ENCODE assay signal across 15 cellular contexts in genomic region chr6:145863988-145864616, GRCh38. TPM values are rescaled to one million over a fixed set of nuclear protein-coding genes. Genes with fewer than 3 reads are reported as not detected.
DNase-seq lines count a peak whose midpoint lies in the region; ATAC-seq and TF ChIP-seq lines count a peak whose summit lies in the region.
"Had no signal": no experiment of that assay in that cellular context is flagged by ENCODE, and none has a peak within 500 bp of the region (broad histone marks: within the 10 kb centered on the region; RNA-seq: fewer than 3 reads in every experiment).

No MANE protein-coding gene starts in this region.

- H3K9me3 Mint-ChIP-seq in natural killer cell: no peaks in the 10 kb centered on the region
- H3K9me3 Mint-ChIP-seq: activated T-helper 17 cell treated with anti-CD3 and anti-CD28 coated beads, Interleukin-2, amount 50 U/mL, for 72 hours; HFFc6 had no signal

- WGBS in trophoblast cell (ENCODE audit: extremely low coverage, insufficient coverage, insufficient read length): no CpG with 5 or more reads among the region's 2 CpGs

- H3K79me2 ChIP-seq in DOHH2 (ENCODE audit: control insufficient read depth, low read length) (no peaks in the 10 kb centered on the region), OCI-LY1 (ENCODE audit: insufficient read depth, low read length) (no peaks in the 10 kb centered on the region), trophoblast cell (ENCODE audit: control insufficient read depth, insufficient read depth, low read length, poor library complexity) (no peaks in the 10 kb centered on the region)

- H3K4me3 ChIP-seq in DOHH2 (ENCODE audit: low read length): peak overlapping the region; percentile 70
- H3K4me3 ChIP-seq in OCI-LY1 (ENCODE audit: low read depth, low read length, poor library complexity, severe bottlenecking): peak overlapping the region; percentile 32
- H3K4me3 ChIP-seq in trophoblast cell (ENCODE audit: low read depth, low read length): no peak overlapping the region
- H3K4me3 ChIP-seq: gastroesophageal sphincter, lung, psoas muscle had no signal

- intact Hi-C loops in natural killer cell (cut with micrococcal nuclease): loop anchor here (10.0 kb wide), 1 partner anchor 129 kb away; the partner anchor contains the start of gene EPM2A

- H4K12ac ChIP-seq in trophoblast cell (ENCODE audit: low read depth, low read length): no peak overlapping the region

- H3K23ac ChIP-seq in trophoblast cell (ENCODE audit: low read length): no peak overlapping the region

- no peaks in the 10 kb centered on the region for H3K27me3 ChIP-seq in DOHH2 (ENCODE audit: control insufficient read depth, low read length)
- H3K27me3 ChIP-seq in OCI-LY1 (ENCODE audit: insufficient read depth, low read length): no peaks in the 10 kb centered on the region
- no peaks in the 10 kb centered on the region for H3K27me3 ChIP-seq in trophoblast cell (ENCODE audit: insufficient read depth, low read length)
- H3K27me3 ChIP-seq: gastroesophageal sphincter had no signal

- H2BK12ac ChIP-seq in trophoblast cell (ENCODE audit: low read length): no peak overlapping the region

- H3K9me3 ChIP-seq in DOHH2 (ENCODE audit: control insufficient read depth, insufficient read depth, low read length) (peaks cover 14% of the 10 kb centered on the region), OCI-LY1 (ENCODE audit: low read length) (peaks cover 4% of the 10 kb centered on the region), trophoblast cell (ENCODE audit: insufficient read depth, low read depth, low read length) (no peaks in the 10 kb centered on the region)

- no peaks in the 10 kb centered on the region for H3K27me3 Mint-ChIP-seq in natural killer cell (ENCODE audit: low read depth in 2 of 2)
- H3K27me3 Mint-ChIP-seq: activated T-helper 17 cell treated with anti-CD3 and anti-CD28 coated beads, Interleukin-2, amount 50 U/mL, for 72 hours had no signal

- H3F3A ChIP-seq in DOHH2 (ENCODE audit: control insufficient read depth, insufficient read depth) (peaks cover 62% of the 10 kb centered on the region), OCI-LY1 (ENCODE audit: insufficient read depth, low read length) (peaks cover 8% of the 10 kb centered on the region; the same call in 1 of the 2 replicates)

- no peaks in the 10 kb centered on the region for H4K20me1 ChIP-seq in DOHH2 (ENCODE audit: control insufficient read depth, insufficient read depth, low read depth, low read length)
- no peaks in the 10 kb centered on the region for H4K20me1 ChIP-seq in OCI-LY1 (ENCODE audit: insufficient read depth, low read length)

- H4K91ac ChIP-seq in trophoblast cell (ENCODE audit: low read depth, low read length): no peak overlapping the region

- ATAC-seq in GM19463 (IDR thresholded peaks at IDR 0.05; ENCODE audit: unreplicated experiment) (peak; percentile 32), HG03045 (IDR thresholded peaks at IDR 0.05; ENCODE audit: unreplicated experiment) (peak; percentile 32), natural killer cell (no peak)
- ATAC-seq: gastroesophageal sphincter, psoas muscle had no signal

- H3K4me2 ChIP-seq in DOHH2 (ENCODE audit: low read length): peak overlapping the region; percentile 93
- H3K4me2 ChIP-seq in OCI-LY1 (ENCODE audit: low read length): peak overlapping the region; percentile 72
- no peak overlapping the region for H3K4me2 ChIP-seq in trophoblast cell (ENCODE audit: low read length)

- no peak overlapping the region for H3K27ac Mint-ChIP-seq in natural killer cell
- H3K27ac Mint-ChIP-seq: HFFc6 had no signal

- H3K4me3 Mint-ChIP-seq in natural killer cell: no peak overlapping the region
- H3K4me3 Mint-ChIP-seq: HFFc6 had no signal

- H2AFZ ChIP-seq in OCI-LY1 (ENCODE audit: low read length): no peak overlapping the region
- no peak overlapping the region for H2AFZ ChIP-seq in trophoblast cell (ENCODE audit: insufficient read depth, low read length, poor library complexity)

- no peak overlapping the region for H2BK5ac ChIP-seq in trophoblast cell (ENCODE audit: low read depth, low read length, poor library complexity)

- no peak overlapping the region for H3K14ac ChIP-seq in trophoblast cell (ENCODE audit: low read length)

- H3K36me3 ChIP-seq in DOHH2 (ENCODE audit: control insufficient read depth, low read length): peaks cover 25% of the 10 kb centered on the region
- no peaks in the 10 kb centered on the region for H3K36me3 ChIP-seq in OCI-LY1 (ENCODE audit: insufficient read depth, low read length)
- H3K36me3 ChIP-seq in trophoblast cell (ENCODE audit: control insufficient read depth in 1 of 2, insufficient read depth in 2 of 2, low read length in 2 of 2): no peaks in the 10 kb centered on the region
- H3K36me3 ChIP-seq: gastroesophageal sphincter had no signal

- H3K9ac ChIP-seq in OCI-LY1 (ENCODE audit: low read length): peak overlapping the region; percentile 59
- H3K9ac ChIP-seq in trophoblast cell (ENCODE audit: low read length): no peak overlapping the region

- no peak overlapping the region for H4K8ac ChIP-seq in trophoblast cell (ENCODE audit: low read depth, low read length)

- TF ChIP-seq CTCF in DOHH2 (IDR thresholded peaks at IDR 0.05; ENCODE audit: low read depth, low read length, poor library complexity, severe bottlenecking) (no peak), OCI-LY1 (IDR thresholded peaks at IDR 0.05; ENCODE audit: low read length) (no peak), natural killer cell (IDR thresholded peaks at IDR 0.05) (no peak)

- peaks cover 8% of the 10 kb centered on the region for H3K36me3 Mint-ChIP-seq in natural killer cell

- H3K9me2 ChIP-seq in DOHH2 (replicated peaks; ENCODE audit: control insufficient read depth, low read length) (no peaks in the 10 kb centered on the region), OCI-LY1 (ENCODE audit: low read depth, low read length) (no peaks in the 10 kb centered on the region)

- H3K27ac ChIP-seq in DOHH2 (ENCODE audit: low read depth, low read length) (peak overlapping the region; percentile 97), OCI-LY1 (ENCODE audit: low read depth, low read length, poor library complexity, severe bottlenecking) (peak overlapping the region; percentile 99), trophoblast cell (ENCODE audit: low read depth, low read length) (no peak overlapping the region)
- H3K27ac ChIP-seq: psoas muscle, VCaP had no signal

- H2AK5ac ChIP-seq in trophoblast cell (ENCODE audit: low read length): no peak overlapping the region

- no peak for DNase-seq in natural killer cell
- no peak for DNase-seq in trophoblast cell
- DNase-seq in iPS-NIHi11 (ENCODE audit: low spot score): no peak
- no peak for DNase-seq in dermis blood vessel endothelial cell
- DNase-seq: HFFc6, MM.1S, psoas muscle had no signal

- H3K4ac ChIP-seq in trophoblast cell (ENCODE audit: low read depth, low read length): no peak overlapping the region

- H3K18ac ChIP-seq in trophoblast cell (ENCODE audit: low read length): no peak overlapping the region

- H2BK120ac ChIP-seq in trophoblast cell (ENCODE audit: insufficient read depth, low read length, poor library complexity): no peak overlapping the region

- H3K79me1 ChIP-seq in trophoblast cell (ENCODE audit: low read length): no peaks in the 10 kb centered on the region

- H3K4me1 ChIP-seq in DOHH2 (ENCODE audit: control insufficient read depth, low read length): peaks cover 75% of the 10 kb centered on the region
- peaks cover 59% of the 10 kb centered on the region for H3K4me1 ChIP-seq in OCI-LY1 (ENCODE audit: insufficient read depth, low read length, severe bottlenecking)
- peaks cover 0 to 2% of the 10 kb centered on the region in 2 experiments for H3K4me1 ChIP-seq in trophoblast cell (ENCODE audit: control insufficient read depth in 1 of 2, insufficient read depth in 2 of 2, low read length in 2 of 2)
- H3K4me1 ChIP-seq: psoas muscle had no signal

- peaks cover 32 to 42% of the 10 kb centered on the region in 2 donors for H3K4me1 Mint-ChIP-seq in natural killer cell

RNA-seq across cellular contexts. Expression of gene FBXO30, which starts 49.5 kb away (rescaled TPM):
- 1 to 10 TPM; 3.4 to 6.4 (median 5.9) TPM for total RNA-seq in natural killer cell
- polyA plus RNA-seq in trophoblast cell (2013): 6.3 and 6.6 TPM in 2 replicates
- total RNA-seq in dermis blood vessel endothelial cell: 14.8 and 18.5 TPM in 2 replicates

Comparison
In these comparisons a context has a peak if more than half of its experiments do, and no peak if none do; other contexts are left out.
1. ATAC-seq: peak in GM19463 (single experiment) and HG03045 (single experiment); none in natural killer cell (0 of 3).